8 cellular contexts compared by ENCODE assay signal in genomic region chr5:177500685-177501522, GRCh38. TPM values are rescaled to one million over a fixed set of nuclear protein-coding genes. Genes with fewer than 3 reads are reported as not detected.
DNase-seq lines count a peak whose midpoint lies in the region; ATAC-seq and TF ChIP-seq lines count a peak whose summit lies in the region.

No MANE protein-coding gene starts in this region.

- H3K4me2 ChIP-seq in GM23338, result peak overlapping the region; percentile 36; the same call in 1 of the 2 replicates

- H3K4me1 ChIP-seq in GM23338 (ENCODE audit: insufficient read depth), result peaks cover 29% of the 10 kb centered on the region

- H3K79me2 ChIP-seq in GM23338 (replicated peaks; ENCODE audit: insufficient read depth), result peaks cover 7% of the 10 kb centered on the region

- no peak overlapping the region for H3K27ac Mint-ChIP-seq in GM23338

- TF ChIP-seq CTCF in GM23338 (conservative IDR thresholded peaks at IDR 0.05; ENCODE audit: low read depth in 2 of 2), result peak; percentile 94 to 98; a peak in 3 of 4 replicates

- no peaks in the 10 kb centered on the region for H3K36me3 ChIP-seq in GM23338 (ENCODE audit: insufficient read depth)

- H3K27me3 Mint-ChIP-seq in GM23338 (ENCODE audit: insufficient read depth, low read depth, poor library complexity), result peaks cover 33% of the 10 kb centered on the region

- peaks cover 22% of the 10 kb centered on the region for H3K27me3 ChIP-seq in GM23338 (ENCODE audit: insufficient read depth)

- H3K4me1 Mint-ChIP-seq in GM23338, result peaks cover 32% of the 10 kb centered on the region

- H3K36me3 Mint-ChIP-seq in GM23338 (ENCODE audit: low read depth), result peaks cover 7% of the 10 kb centered on the region

- H3K4me3 ChIP-seq in GM23338, result no peak overlapping the region

- intact Hi-C loops in left colon (cut with DNase I, micrococcal nuclease), result loop anchor here in 1 of 2 donors (5.0 kb wide), 1 partner anchor 109 kb away; no protein-coding TSS in a partner anchor

- H3F3A ChIP-seq in GM23338 (replicated peaks; ENCODE audit: low read depth), result peaks cover 18% of the 10 kb centered on the region

- no peaks in the 10 kb centered on the region for H3K9me2 ChIP-seq in GM23338 (ENCODE audit: insufficient read depth)

- peak; percentile 39 for ATAC-seq in GM23338
- ATAC-seq in left colon, result peak; percentile 30
- no peak for ATAC-seq in HG03097 (IDR thresholded peaks at IDR 0.05; ENCODE audit: low FRiP score, unreplicated experiment)

- peak; percentile 55 to 68 for DNase-seq in AML-193 (lab: John Stamatoyannopoulos, UW)
- DNase-seq in GM23338 (ENCODE audit: low spot score), result peak; percentile 97
- peak; percentile 79 for DNase-seq in NCI-H2227 (lab: John Stamatoyannopoulos, UW; ENCODE audit: unreplicated experiment)
- DNase-seq in activated CD4-positive, CD25-positive, alpha-beta regulatory T cell treated with anti-CD3 and anti-CD28 coated beads, Interleukin-2, amount 50 U/mL, for 72 hours, result peak; percentile 88
- peak in 60 of 61 donors; percentile 4 to 87 (median 71) for DNase-seq in caudate nucleus (lab: John Stamatoyannopoulos, UW)
- DNase-seq in left colon, result peak; percentile 84 to 97
- DNase-seq in stimulated activated CD4-positive, alpha-beta T cell treated with anti-CD3 and anti-CD28 coated beads, Interleukin-2, amount 100 ng/mL, for 4 hours (ENCODE audit: low read depth), result peak; percentile 74

- H3K27ac ChIP-seq in GM23338 (ENCODE audit: low read depth), result no peak overlapping the region
- H3K27ac ChIP-seq in caudate nucleus (ENCODE audit: low read depth, low read length), result peak overlapping the region; percentile 39

- H3K4me3 Mint-ChIP-seq in GM23338, result no peak overlapping the region

- no peaks in the 10 kb centered on the region; the same call in 1 of the 2 replicates for H4K20me1 ChIP-seq in GM23338 (replicated peaks; ENCODE audit: insufficient read depth)

- H2AFZ ChIP-seq in GM23338, result peak overlapping the region; percentile 35; the same call in 1 of the 2 replicates

- H3K9me3 Mint-ChIP-seq in GM23338, result no peaks in the 10 kb centered on the region

TF ChIP-seq in GM23338, 12 proteins besides CTCF, POLR2A, EP300 and RAD21:
- TF ChIP-seq ZNF462 (CRISPR knock-in tag; IDR thresholded peaks at IDR 0.05) (no peak), REST (IDR thresholded peaks at IDR 0.05; ENCODE audit: unreplicated experiment) (no peak)

RNA-seq across cellular contexts. Expression of gene PDLIM7, which starts 3.5 kb away (rescaled TPM):
- total RNA-seq in GM23338 (2014; rRNA removed; shearing (Covaris generic)), result 73.0 and 94.7 TPM in 2 replicates
- 128 TPM in 2 replicates for polyA plus RNA-seq in GM23338 (2016; fragmentation: Nextera tagmentation; extraction: Ambion mirVana)
- 10 to 100 TPM; 12.1 to 56.5 TPM for total RNA-seq in left colon

RNA-seq across cellular contexts. Expression of gene DOK3, which starts 8.7 kb away (rescaled TPM):
- total RNA-seq in GM23338 (2014; rRNA removed; shearing (Covaris generic)), result 4.9 and 11.1 TPM in 2 replicates
- 2.2 and 2.8 TPM in 2 replicates for polyA plus RNA-seq in GM23338 (2016; fragmentation: Nextera tagmentation; extraction: Ambion mirVana)
- total RNA-seq in left colon, result 1 to 10 TPM; 4.1 to 8.9 TPM

RNA-seq across cellular contexts. Expression of gene DDX41, which starts 15.9 kb away (rescaled TPM):
- 115 and 139 TPM in 2 replicates for total RNA-seq in GM23338 (2014; rRNA removed; shearing (Covaris generic))
- polyA plus RNA-seq in GM23338 (2016; fragmentation: Nextera tagmentation; extraction: Ambion mirVana), result 67.1 and 73.4 TPM in 2 replicates
- total RNA-seq in left colon, result 10 to 100 TPM; 74.3 to 79.9 TPM

RNA-seq across cellular contexts. Expression of gene DBN1, which starts 27.5 kb away (rescaled TPM):
- total RNA-seq in GM23338 (2014; rRNA removed; shearing (Covaris generic)), result 242 and 290 TPM in 2 replicates
- 102 and 106 TPM in 2 replicates for polyA plus RNA-seq in GM23338 (2016; fragmentation: Nextera tagmentation; extraction: Ambion mirVana)
- 10 to 100 TPM; 11.8 to 18.8 TPM for total RNA-seq in left colon

RNA-seq across cellular contexts. Expression of gene FAM193B, which starts 53.5 kb away (rescaled TPM):
- total RNA-seq in GM23338 (2014; rRNA removed; shearing (Covaris generic)), result 46.9 and 58.6 TPM in 2 replicates
- polyA plus RNA-seq in GM23338 (2016; fragmentation: Nextera tagmentation; extraction: Ambion mirVana), result 44.4 and 46.1 TPM in 2 replicates
- 10 to 100 TPM; 52.1 to 56.1 TPM for total RNA-seq in left colon
